ENCODE assay signal across 9 cellular contexts in the genomic region with DNA sequence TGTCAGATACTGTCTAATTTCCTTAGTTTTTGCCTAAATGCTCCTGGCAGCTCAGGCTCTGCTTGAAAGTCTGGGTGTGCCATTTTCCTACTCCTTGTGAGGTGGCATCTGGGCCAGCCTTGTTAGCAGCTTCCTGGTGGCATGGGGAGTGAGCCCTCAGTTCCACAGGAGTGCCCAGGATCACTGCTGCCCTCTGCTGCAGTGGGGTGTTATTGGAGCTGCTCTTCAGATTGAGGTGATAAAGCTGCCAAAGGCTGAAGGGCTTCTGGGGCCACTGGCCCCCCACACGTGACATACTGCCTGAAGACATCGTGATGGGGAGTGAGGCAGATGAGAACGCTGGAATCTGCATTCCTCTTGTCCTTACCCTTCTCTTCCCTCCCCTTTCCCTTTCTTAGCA. TPM values are rescaled to one million over a fixed set of nuclear protein-coding genes. Genes with fewer than 3 reads are reported as not detected.
DNase-seq lines count a peak whose midpoint lies in the region; ATAC-seq and TF ChIP-seq lines count a peak whose summit lies in the region.
"Had no signal": no experiment of that assay in that cellular context is flagged by ENCODE, and none has a peak within 500 bp of the region (broad histone marks: within the 10 kb centered on the region; RNA-seq: fewer than 3 reads in every experiment).

No MANE protein-coding gene starts in this region.

- H3K4me1 ChIP-seq in PC-3 (ENCODE audit: insufficient read depth, low read length) (no peaks in the 10 kb centered on the region), esophagus muscularis mucosa (peaks cover 0 to 15% (median 4%) of the 10 kb centered on the region in 4 donors)

- DNase-seq in activated CD4-positive, alpha-beta memory T cell treated with anti-CD3 and anti-CD28 coated beads for 36 hours: peak; percentile 10
- no peak for DNase-seq in activated CD4-positive, alpha-beta memory T cell treated with anti-CD3 and anti-CD28 coated beads, Interleukin-2, amount 10 ng/mL, durations not matched to agents 7 days and 5 days
- peak; percentile 45 for DNase-seq in PC-3
- peak; percentile 11 for DNase-seq in endothelial cell (ENCODE audit: low spot score)
- DNase-seq in stimulated activated effector memory CD8-positive, alpha-beta T cell treated with anti-CD3 and anti-CD28 coated beads, Interleukin-12 subunit alpha, Interleukin-12 subunit beta, amount 100 ng/mL, for 72 hours (ENCODE audit: low spot score in 2 of 2): no peak
- DNase-seq in NCI-H446 treated with DMSO at 0.1 percent for 48 hours (lab: John Stamatoyannopoulos, UW): no peak
- no peak for DNase-seq in esophagus muscularis mucosa (ENCODE audit: extremely low spot score)
- DNase-seq: CD4-positive, alpha-beta memory T cell had no signal

- H2AFZ ChIP-seq in PC-3 (ENCODE audit: low read length): no peak overlapping the region

- H3K27ac Mint-ChIP-seq in activated CD4-positive, alpha-beta memory T cell treated with anti-CD3 and anti-CD28 coated beads for 36 hours: peak overlapping the region; percentile 56
- H3K27ac Mint-ChIP-seq in activated CD4-positive, alpha-beta memory T cell treated with anti-CD3 and anti-CD28 coated beads, Interleukin-2, amount 10 ng/mL, durations not matched to agents 7 days and 5 days: no peak overlapping the region
- H3K27ac Mint-ChIP-seq in endothelial cell (ENCODE audit: unreplicated experiment): peak overlapping the region; percentile 64
- H3K27ac Mint-ChIP-seq in stimulated activated effector memory CD8-positive, alpha-beta T cell treated with anti-CD3 and anti-CD28 coated beads, Interleukin-12 subunit alpha, Interleukin-12 subunit beta, amount 100 ng/mL, for 72 hours: peak overlapping the region; percentile 58

- intact Hi-C loops in activated CD4-positive, alpha-beta memory T cell treated with anti-CD3 and anti-CD28 coated beads for 36 hours (cut with micrococcal nuclease): loop anchor here (5.0 kb wide), 1 partner anchor 113 kb away; no protein-coding TSS in a partner anchor
- intact Hi-C loops in PC-3 (cut with micrococcal nuclease) (no loop called here), esophagus muscularis mucosa (cut with DNase I) (no loop called here)

- H3K9me3 Mint-ChIP-seq in activated CD4-positive, alpha-beta memory T cell treated with anti-CD3 and anti-CD28 coated beads for 36 hours: no peaks in the 10 kb centered on the region
- no peaks in the 10 kb centered on the region for H3K9me3 Mint-ChIP-seq in activated CD4-positive, alpha-beta memory T cell treated with anti-CD3 and anti-CD28 coated beads, Interleukin-2, amount 10 ng/mL, durations not matched to agents 7 days and 5 days
- no peaks in the 10 kb centered on the region for H3K9me3 Mint-ChIP-seq in endothelial cell (ENCODE audit: unreplicated experiment)
- H3K9me3 Mint-ChIP-seq in stimulated activated effector memory CD8-positive, alpha-beta T cell treated with anti-CD3 and anti-CD28 coated beads, Interleukin-12 subunit alpha, Interleukin-12 subunit beta, amount 100 ng/mL, for 72 hours: no peaks in the 10 kb centered on the region

- H3K4me1 Mint-ChIP-seq in activated CD4-positive, alpha-beta memory T cell treated with anti-CD3 and anti-CD28 coated beads for 36 hours (ENCODE audit: low read depth): no peaks in the 10 kb centered on the region
- H3K4me1 Mint-ChIP-seq in activated CD4-positive, alpha-beta memory T cell treated with anti-CD3 and anti-CD28 coated beads, Interleukin-2, amount 10 ng/mL, durations not matched to agents 7 days and 5 days: no peaks in the 10 kb centered on the region
- H3K4me1 Mint-ChIP-seq in endothelial cell (ENCODE audit: unreplicated experiment): peaks cover 18% of the 10 kb centered on the region
- H3K4me1 Mint-ChIP-seq in stimulated activated effector memory CD8-positive, alpha-beta T cell treated with anti-CD3 and anti-CD28 coated beads, Interleukin-12 subunit alpha, Interleukin-12 subunit beta, amount 100 ng/mL, for 72 hours: peaks cover 12% of the 10 kb centered on the region

- H3K27me3 Mint-ChIP-seq in activated CD4-positive, alpha-beta memory T cell treated with anti-CD3 and anti-CD28 coated beads for 36 hours: no peaks in the 10 kb centered on the region
- no peaks in the 10 kb centered on the region for H3K27me3 Mint-ChIP-seq in activated CD4-positive, alpha-beta memory T cell treated with anti-CD3 and anti-CD28 coated beads, Interleukin-2, amount 10 ng/mL, durations not matched to agents 7 days and 5 days
- peaks cover 2% of the 10 kb centered on the region for H3K27me3 Mint-ChIP-seq in endothelial cell (ENCODE audit: unreplicated experiment)
- H3K27me3 Mint-ChIP-seq: CD4-positive, alpha-beta memory T cell had no signal

- H3K79me2 ChIP-seq in PC-3 (ENCODE audit: low read length): no peaks in the 10 kb centered on the region

- no peaks in the 10 kb centered on the region for H3K9me2 ChIP-seq in PC-3 (replicated peaks; ENCODE audit: low read length)

- H3K27me3 ChIP-seq in PC-3 (ENCODE audit: low read length): no peaks in the 10 kb centered on the region
- no peaks in the 10 kb centered on the region for H3K27me3 ChIP-seq in esophagus muscularis mucosa

- H3K9me3 ChIP-seq in PC-3 (ENCODE audit: low read length): no peaks in the 10 kb centered on the region
- no peaks in the 10 kb centered on the region for H3K9me3 ChIP-seq in esophagus muscularis mucosa

- peak; percentile 64 for ATAC-seq in PC-3
- ATAC-seq in stimulated activated effector memory CD8-positive, alpha-beta T cell treated with anti-CD3 and anti-CD28 coated beads, Interleukin-12 subunit alpha, Interleukin-12 subunit beta, amount 100 ng/mL, for 72 hours: peak; percentile 31
- no peak for ATAC-seq in GM19324 (IDR thresholded peaks at IDR 0.05; ENCODE audit: low FRiP score, unreplicated experiment)

- H4K20me1 ChIP-seq in PC-3 (ENCODE audit: low read length): no peaks in the 10 kb centered on the region

- peaks cover 20% of the 10 kb centered on the region for H3F3A ChIP-seq in PC-3 (ENCODE audit: low read length, unreplicated experiment)

- H3K36me3 ChIP-seq in PC-3 (ENCODE audit: low read depth, low read length): peaks cover 90% of the 10 kb centered on the region
- peaks cover 53 to 99% (median 94%) of the 10 kb centered on the region in 4 donors for H3K36me3 ChIP-seq in esophagus muscularis mucosa

- H3K36me3 Mint-ChIP-seq in activated CD4-positive, alpha-beta memory T cell treated with anti-CD3 and anti-CD28 coated beads for 36 hours: peaks cover 36% of the 10 kb centered on the region
- peaks cover 67% of the 10 kb centered on the region for H3K36me3 Mint-ChIP-seq in activated CD4-positive, alpha-beta memory T cell treated with anti-CD3 and anti-CD28 coated beads, Interleukin-2, amount 10 ng/mL, durations not matched to agents 7 days and 5 days (ENCODE audit: low read depth)
- H3K36me3 Mint-ChIP-seq in endothelial cell (ENCODE audit: low read depth, unreplicated experiment): peaks cover 58% of the 10 kb centered on the region
- peaks cover 100% of the 10 kb centered on the region for H3K36me3 Mint-ChIP-seq in stimulated activated effector memory CD8-positive, alpha-beta T cell treated with anti-CD3 and anti-CD28 coated beads, Interleukin-12 subunit alpha, Interleukin-12 subunit beta, amount 100 ng/mL, for 72 hours

- H3K9ac ChIP-seq in PC-3 (ENCODE audit: low read length): no peak overlapping the region

- H3K4me3 ChIP-seq in PC-3 (ENCODE audit: low read length): no peak overlapping the region
- H3K4me3 ChIP-seq in esophagus muscularis mucosa: no peak overlapping the region

- WGBS in esophagus muscularis mucosa: 87% methylated on average over 3 of the region's 3 CpGs

- POLR2A ChIA-PET in activated CD4-positive, alpha-beta memory T cell treated with anti-CD3 and anti-CD28 coated beads for 36 hours (lab: Charles Lee): no interaction called here
- POLR2A ChIA-PET in activated CD4-positive, alpha-beta memory T cell treated with anti-CD3 and anti-CD28 coated beads, Interleukin-2, amount 10 ng/mL, durations not matched to agents 7 days and 5 days (lab: Charles Lee): interaction anchor here (1.0 to 2.7 kb wide), 2 partner anchors 28 to 38 kb away, joined by 3 to 15 read pairs; partner anchors contain the start of genes CEP95 and DDX5
- POLR2A ChIA-PET in PC-3 (lab: Charles Lee; ENCODE audit: unreplicated experiment): no interaction called here

- H3K4me3 Mint-ChIP-seq in activated CD4-positive, alpha-beta memory T cell treated with anti-CD3 and anti-CD28 coated beads for 36 hours: no peak overlapping the region
- H3K4me3 Mint-ChIP-seq in activated CD4-positive, alpha-beta memory T cell treated with anti-CD3 and anti-CD28 coated beads, Interleukin-2, amount 10 ng/mL, durations not matched to agents 7 days and 5 days: no peak overlapping the region
- peak overlapping the region; percentile 21 for H3K4me3 Mint-ChIP-seq in endothelial cell (ENCODE audit: unreplicated experiment)
- H3K4me3 Mint-ChIP-seq in stimulated activated effector memory CD8-positive, alpha-beta T cell treated with anti-CD3 and anti-CD28 coated beads, Interleukin-12 subunit alpha, Interleukin-12 subunit beta, amount 100 ng/mL, for 72 hours: no peak overlapping the region
- H3K4me3 Mint-ChIP-seq: CD4-positive, alpha-beta memory T cell had no signal

- H3K4me2 ChIP-seq in PC-3 (ENCODE audit: low read length): no peak overlapping the region

- H3K27ac ChIP-seq in PC-3 (ENCODE audit: low read length) (no peak overlapping the region), esophagus muscularis mucosa (replicated peaks in 1 of 4) (no peak overlapping the region)

- no peak for TF ChIP-seq POLR2A in esophagus muscularis mucosa (IDR thresholded peaks at IDR 0.05; ENCODE audit: low read depth)

- CTCF ChIA-PET in activated CD4-positive, alpha-beta memory T cell treated with anti-CD3 and anti-CD28 coated beads for 36 hours (lab: Charles Lee): interaction anchor here (1.2 to 3.2 kb wide), 2 partner anchors 115 kb away, joined by 4 to 17 read pairs; no protein-coding TSS in a partner anchor
- CTCF ChIA-PET in activated CD4-positive, alpha-beta memory T cell treated with anti-CD3 and anti-CD28 coated beads, Interleukin-2, amount 10 ng/mL, durations not matched to agents 7 days and 5 days (lab: Charles Lee): interaction anchor here (1.3 kb wide), 2 partner anchors 10 to 66 kb away, joined by 3 to 5 read pairs; no protein-coding TSS in a partner anchor
- CTCF ChIA-PET in PC-3 (lab: Charles Lee): no interaction called here

- peak; percentile 54 for TF ChIP-seq CTCF in PC-3 (conservative IDR thresholded peaks at IDR 0.05; ENCODE audit: low read depth, low read length)
- no peak for TF ChIP-seq CTCF in endothelial cell (IDR thresholded peaks at IDR 0.05; ENCODE audit: unreplicated experiment)
- TF ChIP-seq CTCF in esophagus muscularis mucosa (IDR thresholded peaks at IDR 0.05): peak in 1 of 3 experiments; percentile 7

- TF ChIP-seq EP300 in esophagus muscularis mucosa (IDR thresholded peaks at IDR 0.05): no peak

- BruUV-seq in PC-3 (replicated peaks; lab: Mats Ljungman, UMichigan): no TSS peak

RNA-seq across cellular contexts. Expression of gene CEP95, which starts 27.4 kb away (rescaled TPM):
- total RNA-seq in activated CD4-positive, alpha-beta memory T cell treated with anti-CD3 and anti-CD28 coated beads for 36 hours: 10 to 100 TPM; 29.9 to 37.8 TPM
- total RNA-seq in activated CD4-positive, alpha-beta memory T cell treated with anti-CD3 and anti-CD28 coated beads, Interleukin-2, amount 10 ng/mL, durations not matched to agents 7 days and 5 days: 10 to 100 TPM; 47.7 to 48.5 TPM
- total RNA-seq in PC-3 (2014; rRNA removed): 32.4 and 59.1 TPM in 2 replicates
- total RNA-seq in endothelial cell (ENCODE audit: unreplicated experiment): 47.8 TPM
- total RNA-seq in esophagus muscularis mucosa: 10 to 100 TPM; 24.6 to 39.5 (median 34.8) TPM

RNA-seq across cellular contexts. Expression of gene DDX5, which starts 28.1 kb away (rescaled TPM):
- 100 to 1,000 TPM; 583 to 626 TPM for total RNA-seq in activated CD4-positive, alpha-beta memory T cell treated with anti-CD3 and anti-CD28 coated beads for 36 hours
- 100 to 1,000 TPM; 713 to 732 TPM for total RNA-seq in activated CD4-positive, alpha-beta memory T cell treated with anti-CD3 and anti-CD28 coated beads, Interleukin-2, amount 10 ng/mL, durations not matched to agents 7 days and 5 days
- total RNA-seq in PC-3 (2014; rRNA removed) (450 and 493 TPM in 2 replicates), endothelial cell (ENCODE audit: unreplicated experiment) (771 TPM), esophagus muscularis mucosa (100 to 1,000 TPM; 422 to 728 (median 528) TPM)

RNA-seq across cellular contexts. Expression of gene POLG2, which starts 37.3 kb away (rescaled TPM):
- total RNA-seq in activated CD4-positive, alpha-beta memory T cell treated with anti-CD3 and anti-CD28 coated beads for 36 hours: 10 to 100 TPM; 25.8 to 28.1 TPM
- total RNA-seq in activated CD4-positive, alpha-beta memory T cell treated with anti-CD3 and anti-CD28 coated beads, Interleukin-2, amount 10 ng/mL, durations not matched to agents 7 days and 5 days: 10 to 100 TPM; 34.7 to 35.2 TPM
- total RNA-seq in PC-3 (2014; rRNA removed): 20.3 and 37.7 TPM in 2 replicates
- 21.3 TPM for total RNA-seq in endothelial cell (ENCODE audit: unreplicated experiment)
- total RNA-seq in esophagus muscularis mucosa: 1 to 10 TPM; 3.2 to 5.0 (median 3.3) TPM

Comparison
In these comparisons a context has a peak if more than half of its experiments do, and no peak if none do; other contexts are left out.
1. DNase-seq: peak in activated CD4-positive, alpha-beta memory T cell treated with anti-CD3 and anti-CD28 coated beads for 36 hours (single experiment), PC-3 (single experiment) and endothelial cell (single experiment); none in activated CD4-positive, alpha-beta memory T cell treated with anti-CD3 and anti-CD28 coated beads, Interleukin-2, amount 10 ng/mL, durations not matched to agents 7 days and 5 days (single experiment), stimulated activated effector memory CD8-positive, alpha-beta T cell treated with anti-CD3 and anti-CD28 coated beads, Interleukin-12 subunit alpha, Interleukin-12 subunit beta, amount 100 ng/mL, for 72 hours (0 of 2), NCI-H446 treated with DMSO at 0.1 percent for 48 hours (single experiment) and esophagus muscularis mucosa (single experiment).